10 cellular contexts compared by ENCODE assay signal in the genomic region with DNA sequence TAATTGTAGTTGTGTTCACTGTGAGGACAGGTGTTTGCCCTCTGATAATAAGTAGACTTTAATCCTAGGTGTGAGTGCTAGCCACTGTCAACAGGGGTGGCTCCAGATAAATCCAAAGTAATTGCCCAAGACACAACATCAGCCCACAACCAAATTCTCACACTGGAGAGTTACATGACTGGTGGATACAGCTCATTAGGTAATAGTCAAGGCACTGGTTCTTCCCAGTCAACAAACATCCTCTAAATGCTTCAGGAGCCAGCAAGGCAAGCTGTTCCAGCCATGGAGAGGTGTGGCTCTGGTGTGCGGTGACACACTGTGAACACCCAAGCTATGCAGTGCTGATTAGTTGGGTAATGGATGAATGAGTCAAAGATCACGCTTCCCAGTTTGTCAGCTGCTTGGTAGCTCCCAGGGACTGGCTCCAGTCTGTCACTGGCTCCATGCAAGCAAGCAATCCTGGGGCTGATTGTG.
DNase-seq lines count a peak whose midpoint lies in the region; ATAC-seq and TF ChIP-seq lines count a peak whose summit lies in the region.
"Had no signal": no experiment of that assay in that cellular context is flagged by ENCODE, and none has a peak within 500 bp of the region (broad histone marks: within the 10 kb centered on the region; RNA-seq: fewer than 3 reads in every experiment).

No MANE protein-coding gene starts in this region.

- peak overlapping the region; percentile 63 for H2AK9ac ChIP-seq in IMR-90 (replicated peaks; ENCODE audit: low read depth, low read length, poor library complexity)

- H3K4me1 ChIP-seq in IMR-90 (ENCODE audit: control insufficient read depth, insufficient read depth, low read length) = peaks cover 20% of the 10 kb centered on the region

- no peak overlapping the region; the same call in 1 of the 2 replicates for H3K4me2 ChIP-seq in IMR-90 (ENCODE audit: low read depth, low read length)

- H3K36me3 ChIP-seq in IMR-90 (ENCODE audit: control insufficient read depth, insufficient read depth, low read length) = no peaks in the 10 kb centered on the region

- peak overlapping the region; percentile 96 for H3K4ac ChIP-seq in IMR-90 (ENCODE audit: low read depth, low read length)

- POLR2A ChIA-PET in IMR-90 (lab: Charles Lee; ENCODE audit: unreplicated experiment) = no interaction called here

- no peaks in the 10 kb centered on the region for H3K9me3 ChIP-seq in IMR-90 (ENCODE audit: control insufficient read depth, insufficient read depth, low read length)

- H3K23ac ChIP-seq in IMR-90 (ENCODE audit: low read depth, low read length) = peak overlapping the region; percentile 84; the same call in 1 of the 2 replicates

- H3K27me3 Mint-ChIP-seq in activated naive CD4-positive, alpha-beta T cell treated with anti-CD3 and anti-CD28 coated beads for 36 hours (ENCODE audit: low read depth) = no peaks in the 10 kb centered on the region

- dilution Hi-C loops in IMR-90 (cut with HindIII; ENCODE audit: low sequenced_read_pairs, unreplicated experiment) = no loop called here

- peak overlapping the region; percentile 96 for H2BK120ac ChIP-seq in IMR-90 (ENCODE audit: low read depth, low read length)

- in situ Hi-C loops in ACHN (cut with HindIII; ENCODE audit: low pct_ligation_motif_present, low pct_unique_long_range_greater_than_20kb, low sequenced_read_pairs) = no loop called here
- in situ Hi-C loops in IMR-90 (cut with MboI; ENCODE audit: low sequenced_read_pairs) = no loop called here
- in situ Hi-C loops in astrocyte of the spinal cord (cut with HindIII; ENCODE audit: low sequenced_read_pairs) = no loop called here

- peaks cover 0 to 10% of the 10 kb centered on the region in 2 experiments; a peak in 3 of 4 replicates for H3K79me1 ChIP-seq in IMR-90 (ENCODE audit: low read depth in 1 of 2, low read length in 2 of 2)

- peak overlapping the region; percentile 81 for H2AFZ ChIP-seq in IMR-90 (replicated peaks; ENCODE audit: low read length, poor library complexity)

- WGBS in IMR-90 (ENCODE audit: extremely low coverage in 2 of 2, insufficient read length in 1 of 2), 2 experiments = no CpG with 5 or more reads among the region's 2 CpGs

- no peaks in the 10 kb centered on the region for H4K20me1 ChIP-seq in IMR-90 (ENCODE audit: insufficient read depth, low read length)

- no peaks in the 10 kb centered on the region for H3K27me3 ChIP-seq in IMR-90 (ENCODE audit: control insufficient read depth, insufficient read depth, low read length)

- H3K56ac ChIP-seq in IMR-90 (ENCODE audit: extremely low read depth, insufficient read depth, low read length) = peak overlapping the region; percentile 13; the same call in 1 of the 2 replicates

- no TSS peak for BruUV-seq in IMR-90 (replicated peaks; lab: Mats Ljungman, UMichigan)

- H4K5ac ChIP-seq in IMR-90 (ENCODE audit: low read depth, low read length) = peak overlapping the region; percentile 31; the same call in 1 of the 2 replicates

- peak overlapping the region; percentile 90; the same call in 2 of the 3 replicates for H2BK15ac ChIP-seq in IMR-90 (ENCODE audit: low read depth, low read length)

- peak overlapping the region; percentile 74 for H3K18ac ChIP-seq in IMR-90 (ENCODE audit: low read depth, low read length)

- no peak for TF ChIP-seq CTCF in IMR-90 (conservative IDR thresholded peaks at IDR 0.05; ENCODE audit: low read depth, low read length)
- TF ChIP-seq CTCF in astrocyte of the spinal cord (IDR thresholded peaks at IDR 0.05; ENCODE audit: low read depth, low read length) = no peak

- peaks cover 9% of the 10 kb centered on the region for H3K9me1 ChIP-seq in IMR-90 (ENCODE audit: insufficient read depth, low read length)

- H4K8ac ChIP-seq in IMR-90 (ENCODE audit: low read depth in 2 of 2, low read length in 2 of 2) = peak overlapping the region; percentile 37 to 92; a peak in 3 of 4 replicates

- DNase-seq in ACHN = peak; percentile 95
- DNase-seq in IMR-90 = peak; percentile 89
- DNase-seq in astrocyte of the spinal cord (ENCODE audit: low read depth, low spot score) = peak; percentile 69
- DNase-seq in left lobe of liver (ENCODE audit: low spot score) = no peak
- no peak for DNase-seq in activated naive CD4-positive, alpha-beta T cell treated with anti-CD3 and anti-CD28 coated beads for 36 hours
- no peak for DNase-seq in amygdala (lab: John Stamatoyannopoulos, UW)
- DNase-seq: DND-41 had no signal

- H3K9ac ChIP-seq in IMR-90 (ENCODE audit: low read depth, low read length) = peak overlapping the region; percentile 14; the same call in 1 of the 2 replicates

- no peak overlapping the region for H3K27ac Mint-ChIP-seq in activated naive CD4-positive, alpha-beta T cell treated with anti-CD3 and anti-CD28 coated beads for 36 hours
- H3K27ac Mint-ChIP-seq: T-helper 1 cell treated with Interleukin-12 subunit alpha and Interleukin-12 subunit beta and Interleukin-4 antibody, amounts not matched to agents 30 μg/mL and 1 μg/mL, for 36 hours had no signal

- ATAC-seq in IMR-90 (ENCODE audit: low read depth) = peak; percentile 30
- peak; percentile 82 for ATAC-seq in left lobe of liver
- ATAC-seq in GM19328 (IDR thresholded peaks at IDR 0.05; ENCODE audit: unreplicated experiment) = no peak
- ATAC-seq in HG02610 (IDR thresholded peaks at IDR 0.05; ENCODE audit: unreplicated experiment) = no peak

- no peak for TF ChIP-seq RAD21 in IMR-90 (IDR thresholded peaks at IDR 0.05; ENCODE audit: low read length)

- TF ChIP-seq POLR2A in IMR-90 (IDR thresholded peaks at IDR 0.05; ENCODE audit: low read depth, low read length) = no peak; the same call in none of the 2 replicates

- CTCF ChIA-PET in IMR-90 (lab: Yijun Ruan, JAX) = interaction anchor here (0.9 kb wide), 1 partner anchor 17 kb away, joined by 3 read pairs; no protein-coding TSS in a partner anchor
- CTCF ChIA-PET in activated naive CD4-positive, alpha-beta T cell treated with anti-CD3 and anti-CD28 coated beads for 36 hours (lab: Charles Lee) = no interaction called here

- no peaks in the 10 kb centered on the region for H3K36me3 Mint-ChIP-seq in activated naive CD4-positive, alpha-beta T cell treated with anti-CD3 and anti-CD28 coated beads for 36 hours (ENCODE audit: low read depth)

- no peaks in the 10 kb centered on the region for H3K9me3 Mint-ChIP-seq in activated naive CD4-positive, alpha-beta T cell treated with anti-CD3 and anti-CD28 coated beads for 36 hours
- H3K9me3 Mint-ChIP-seq: T-helper 1 cell treated with Interleukin-12 subunit alpha and Interleukin-12 subunit beta and Interleukin-4 antibody, amounts not matched to agents 30 μg/mL and 1 μg/mL, for 36 hours had no signal

- H3K4me3 ChIP-seq in IMR-90 (ENCODE audit: insufficient read depth, low read depth, low read length) (no peak overlapping the region), astrocyte of the spinal cord (ENCODE audit: low read depth, low read length) (no peak overlapping the region)

- H2AK5ac ChIP-seq in IMR-90 (ENCODE audit: low read depth, low read length) = peak overlapping the region; percentile 92

- intact Hi-C loops in IMR-90 (cut with micrococcal nuclease) = loop anchor here (5.0 kb wide), 1 partner anchor 73 kb away; no protein-coding TSS in a partner anchor
- intact Hi-C loops in activated naive CD4-positive, alpha-beta T cell treated with anti-CD3 and anti-CD28 coated beads for 36 hours (cut with micrococcal nuclease) = no loop called here

- H3K27ac ChIP-seq in IMR-90 (ENCODE audit: insufficient read depth, low read length) = peak overlapping the region; percentile 2; the same call in 1 of the 2 replicates

- H3K14ac ChIP-seq in IMR-90 (replicated peaks; ENCODE audit: low read depth, low read length) = peak overlapping the region; percentile 80

- peak overlapping the region; percentile 88 for H4K91ac ChIP-seq in IMR-90 (ENCODE audit: insufficient read depth, low read depth, low read length)

- H3K4me1 Mint-ChIP-seq in activated naive CD4-positive, alpha-beta T cell treated with anti-CD3 and anti-CD28 coated beads for 36 hours (ENCODE audit: low read depth) = peaks cover 17% of the 10 kb centered on the region

- H3K4me3 Mint-ChIP-seq in activated naive CD4-positive, alpha-beta T cell treated with anti-CD3 and anti-CD28 coated beads for 36 hours = no peak overlapping the region
- H3K4me3 Mint-ChIP-seq: T-helper 1 cell treated with Interleukin-12 subunit alpha and Interleukin-12 subunit beta and Interleukin-4 antibody, amounts not matched to agents 30 μg/mL and 1 μg/mL, for 36 hours had no signal

- peak overlapping the region; percentile 98 for H2BK20ac ChIP-seq in IMR-90 (ENCODE audit: low read depth, low read length)

- H2BK5ac ChIP-seq in IMR-90 (ENCODE audit: low read depth, low read length, poor library complexity, severe bottlenecking) = peak overlapping the region; percentile 100

TF ChIP-seq in IMR-90, 13 proteins besides CTCF, POLR2A, EP300 and RAD21 (continues in another document):
- 0 out of 2 replicates have a peak, but pooled peaks have one; percentile 1 for TF ChIP-seq FOS (IDR thresholded peaks at IDR 0.05; ENCODE audit: low read depth, low read length)
- no peak for TF ChIP-seq MXI1 (IDR thresholded peaks at IDR 0.05; ENCODE audit: borderline replicate concordance, low read depth, low read length)
- TF ChIP-seq RCOR1 (IDR thresholded peaks at IDR 0.05; ENCODE audit: insufficient replicate concordance, low read length) = peak; percentile 62
- TF ChIP-seq, protein P1, sequence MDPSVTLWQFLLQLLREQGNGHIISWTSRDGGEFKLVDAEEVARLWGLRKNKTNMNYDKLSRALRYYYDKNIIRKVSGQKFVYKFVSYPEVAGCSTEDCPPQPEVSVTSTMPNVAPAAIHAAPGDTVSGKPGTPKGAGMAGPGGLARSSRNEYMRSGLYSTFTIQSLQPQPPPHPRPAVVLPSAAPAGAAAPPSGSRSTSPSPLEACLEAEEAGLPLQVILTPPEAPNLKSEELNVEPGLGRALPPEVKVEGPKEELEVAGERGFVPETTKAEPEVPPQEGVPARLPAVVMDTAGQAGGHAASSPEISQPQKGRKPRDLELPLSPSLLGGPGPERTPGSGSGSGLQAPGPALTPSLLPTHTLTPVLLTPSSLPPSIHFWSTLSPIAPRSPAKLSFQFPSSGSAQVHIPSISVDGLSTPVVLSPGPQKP (IDR thresholded peaks at IDR 0.05; ENCODE audit: borderline replicate concordance, low read depth, low read length) = no peak
- no peak for TF ChIP-seq MAFK (IDR thresholded peaks at IDR 0.05; ENCODE audit: low read depth, low read length)
- TF ChIP-seq CHD1 (IDR thresholded peaks at IDR 0.05; ENCODE audit: low read depth, low read length) = no peak
- TF ChIP-seq SMC3 (IDR thresholded peaks at IDR 0.05; ENCODE audit: low read depth, low read length) = no peak
- TF ChIP-seq NFE2L2 (IDR thresholded peaks at IDR 0.05; ENCODE audit: low read depth, low read length) = no peak
- no peak for TF ChIP-seq RFX5 (IDR thresholded peaks at IDR 0.05; ENCODE audit: low read depth, low read length)
- TF ChIP-seq BHLHE40 (IDR thresholded peaks at IDR 0.05; ENCODE audit: low read depth, low read length) = peak; percentile 89
- TF ChIP-seq MAZ (IDR thresholded peaks at IDR 0.05; ENCODE audit: borderline replicate concordance, low read depth, low read length) = no peak
- TF ChIP-seq CEBPB (IDR thresholded peaks at IDR 0.05; ENCODE audit: low read depth, low read length) = peak; percentile 84

Comparison
In these comparisons a context has a peak if more than half of its experiments do, and no peak if none do; other contexts are left out.
1. DNase-seq: peak in ACHN (single experiment), IMR-90 (single experiment) and astrocyte of the spinal cord (single experiment); none in left lobe of liver (single experiment), activated naive CD4-positive, alpha-beta T cell treated with anti-CD3 and anti-CD28 coated beads for 36 hours (single experiment) and amygdala (0 of 56).
2. ATAC-seq: peak in IMR-90 (single experiment) and left lobe of liver (single experiment); none in GM19328 (single experiment) and HG02610 (single experiment).